Comparison of ENCODE assay signal across 1 cellular context in the genomic region with DNA sequence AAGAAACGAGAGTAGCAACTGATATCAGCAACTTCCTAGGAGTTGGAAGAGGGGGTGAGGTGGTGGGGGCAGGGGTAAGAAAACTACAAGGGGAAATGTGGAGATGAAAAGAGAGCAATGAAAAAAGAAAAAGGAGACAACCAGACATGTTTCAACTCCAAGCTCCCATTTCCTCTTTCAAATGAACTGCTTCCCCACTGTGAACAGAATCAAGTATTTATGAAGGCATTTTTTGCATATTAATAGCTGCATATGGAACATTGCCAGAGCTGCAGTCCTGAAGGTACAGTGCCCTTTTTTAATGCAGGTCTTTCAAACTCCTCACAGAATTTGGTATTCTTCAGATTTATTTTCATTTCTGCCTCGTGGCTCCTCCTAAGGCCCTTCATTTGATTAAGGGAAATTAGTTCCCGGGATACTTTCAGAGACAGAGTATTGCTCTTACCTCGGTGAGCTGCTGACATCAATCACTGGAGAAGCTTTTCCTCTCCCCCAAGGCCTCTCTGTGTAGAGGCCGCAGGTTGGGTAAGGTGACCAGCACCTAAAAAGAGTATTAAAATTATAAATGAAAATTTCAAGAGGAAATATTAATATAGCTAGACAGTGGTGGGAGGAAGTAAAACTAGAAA.
TF ChIP-seq lines count a peak whose summit lies in the region.

No MANE protein-coding gene starts in this region.

TF ChIP-seq in GM23338, 12 proteins besides CTCF, POLR2A, EP300 and RAD21:
- TF ChIP-seq ZNF331 (CRISPR knock-in tag; IDR thresholded peaks at IDR 0.05; ENCODE audit: low read depth) (no peak), CREB1 (CRISPR knock-in tag; IDR thresholded peaks at IDR 0.05; ENCODE audit: low read depth) (no peak), EZH2 (IDR thresholded peaks at IDR 0.05; ENCODE audit: low read depth, unreplicated experiment) (no peak), EZH2phosphoT487 (IDR thresholded peaks at IDR 0.05; ENCODE audit: unreplicated experiment) (no peak), POLR2AphosphoS5 (IDR thresholded peaks at IDR 0.05; ENCODE audit: low read depth) (no peak), ETS1 (IDR thresholded peaks at IDR 0.05) (no peak), REST (IDR thresholded peaks at IDR 0.05; ENCODE audit: unreplicated experiment) (no peak), NANOG (IDR thresholded peaks at IDR 0.05; ENCODE audit: borderline replicate concordance) (no peak), JUNB (IDR thresholded peaks at IDR 0.05; ENCODE audit: unreplicated experiment) (no peak), ZNF114 (CRISPR knock-in tag; IDR thresholded peaks at IDR 0.05) (no peak), STAT1 (IDR thresholded peaks at IDR 0.05; ENCODE audit: unreplicated experiment) (no peak)
- TF ChIP-seq, protein P1, sequence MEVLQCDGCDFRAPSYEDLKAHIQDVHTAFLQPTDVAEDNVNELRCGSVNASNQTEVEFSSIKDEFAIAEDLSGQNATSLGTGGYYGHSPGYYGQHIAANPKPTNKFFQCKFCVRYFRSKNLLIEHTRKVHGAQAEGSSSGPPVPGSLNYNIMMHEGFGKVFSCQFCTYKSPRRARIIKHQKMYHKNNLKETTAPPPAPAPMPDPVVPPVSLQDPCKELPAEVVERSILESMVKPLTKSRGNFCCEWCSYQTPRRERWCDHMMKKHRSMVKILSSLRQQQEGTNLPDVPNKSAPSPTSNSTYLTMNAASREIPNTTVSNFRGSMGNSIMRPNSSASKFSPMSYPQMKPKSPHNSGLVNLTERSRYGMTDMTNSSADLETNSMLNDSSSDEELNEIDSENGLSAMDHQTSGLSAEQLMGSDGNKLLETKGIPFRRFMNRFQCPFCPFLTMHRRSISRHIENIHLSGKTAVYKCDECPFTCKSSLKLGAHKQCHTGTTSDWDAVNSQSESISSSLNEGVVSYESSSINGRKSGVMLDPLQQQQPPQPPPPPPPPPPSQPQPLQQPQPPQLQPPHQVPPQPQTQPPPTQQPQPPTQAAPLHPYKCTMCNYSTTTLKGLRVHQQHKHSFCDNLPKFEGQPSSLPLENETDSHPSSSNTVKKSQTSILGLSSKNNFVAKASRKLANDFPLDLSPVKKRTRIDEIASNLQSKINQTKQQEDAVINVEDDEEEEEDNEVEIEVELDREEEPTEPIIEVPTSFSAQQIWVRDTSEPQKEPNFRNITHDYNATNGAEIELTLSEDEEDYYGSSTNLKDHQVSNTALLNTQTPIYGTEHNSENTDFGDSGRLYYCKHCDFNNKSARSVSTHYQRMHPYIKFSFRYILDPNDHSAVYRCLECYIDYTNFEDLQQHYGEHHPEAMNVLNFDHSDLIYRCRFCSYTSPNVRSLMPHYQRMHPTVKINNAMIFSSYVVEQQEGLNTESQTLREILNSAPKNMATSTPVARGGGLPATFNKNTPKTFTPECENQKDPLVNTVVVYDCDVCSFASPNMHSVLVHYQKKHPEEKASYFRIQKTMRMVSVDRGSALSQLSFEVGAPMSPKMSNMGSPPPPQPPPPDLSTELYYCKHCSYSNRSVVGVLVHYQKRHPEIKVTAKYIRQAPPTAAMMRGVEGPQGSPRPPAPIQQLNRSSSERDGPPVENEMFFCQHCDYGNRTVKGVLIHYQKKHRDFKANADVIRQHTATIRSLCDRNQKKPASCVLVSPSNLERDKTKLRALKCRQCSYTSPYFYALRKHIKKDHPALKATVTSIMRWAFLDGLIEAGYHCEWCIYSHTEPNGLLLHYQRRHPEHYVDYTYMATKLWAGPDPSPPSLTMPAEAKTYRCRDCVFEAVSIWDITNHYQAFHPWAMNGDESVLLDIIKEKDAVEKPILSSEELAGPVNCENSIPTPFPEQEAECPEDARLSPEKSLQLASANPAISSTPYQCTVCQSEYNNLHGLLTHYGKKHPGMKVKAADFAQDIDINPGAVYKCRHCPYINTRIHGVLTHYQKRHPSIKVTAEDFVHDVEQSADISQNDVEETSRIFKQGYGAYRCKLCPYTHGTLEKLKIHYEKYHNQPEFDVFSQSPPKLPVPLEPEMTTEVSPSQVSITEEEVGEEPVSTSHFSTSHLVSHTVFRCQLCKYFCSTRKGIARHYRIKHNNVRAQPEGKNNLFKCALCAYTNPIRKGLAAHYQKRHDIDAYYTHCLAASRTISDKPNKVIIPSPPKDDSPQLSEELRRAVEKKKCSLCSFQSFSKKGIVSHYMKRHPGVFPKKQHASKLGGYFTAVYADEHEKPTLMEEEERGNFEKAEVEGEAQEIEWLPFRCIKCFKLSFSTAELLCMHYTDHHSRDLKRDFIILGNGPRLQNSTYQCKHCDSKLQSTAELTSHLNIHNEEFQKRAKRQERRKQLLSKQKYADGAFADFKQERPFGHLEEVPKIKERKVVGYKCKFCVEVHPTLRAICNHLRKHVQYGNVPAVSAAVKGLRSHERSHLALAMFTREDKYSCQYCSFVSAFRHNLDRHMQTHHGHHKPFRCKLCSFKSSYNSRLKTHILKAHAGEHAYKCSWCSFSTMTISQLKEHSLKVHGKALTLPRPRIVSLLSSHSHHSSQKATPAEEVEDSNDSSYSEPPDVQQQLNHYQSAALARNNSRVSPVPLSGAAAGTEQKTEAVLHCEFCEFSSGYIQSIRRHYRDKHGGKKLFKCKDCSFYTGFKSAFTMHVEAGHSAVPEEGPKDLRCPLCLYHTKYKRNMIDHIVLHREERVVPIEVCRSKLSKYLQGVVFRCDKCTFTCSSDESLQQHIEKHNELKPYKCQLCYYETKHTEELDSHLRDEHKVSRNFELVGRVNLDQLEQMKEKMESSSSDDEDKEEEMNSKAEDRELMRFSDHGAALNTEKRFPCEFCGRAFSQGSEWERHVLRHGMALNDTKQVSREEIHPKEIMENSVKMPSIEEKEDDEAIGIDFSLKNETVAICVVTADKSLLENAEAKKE (CRISPR knock-in tag; IDR thresholded peaks at IDR 0.05) = no peak
TF ChIP-seq in GM23338: peak in this region for 0.
